10 cellular contexts compared by ENCODE assay signal in the genomic region with DNA sequence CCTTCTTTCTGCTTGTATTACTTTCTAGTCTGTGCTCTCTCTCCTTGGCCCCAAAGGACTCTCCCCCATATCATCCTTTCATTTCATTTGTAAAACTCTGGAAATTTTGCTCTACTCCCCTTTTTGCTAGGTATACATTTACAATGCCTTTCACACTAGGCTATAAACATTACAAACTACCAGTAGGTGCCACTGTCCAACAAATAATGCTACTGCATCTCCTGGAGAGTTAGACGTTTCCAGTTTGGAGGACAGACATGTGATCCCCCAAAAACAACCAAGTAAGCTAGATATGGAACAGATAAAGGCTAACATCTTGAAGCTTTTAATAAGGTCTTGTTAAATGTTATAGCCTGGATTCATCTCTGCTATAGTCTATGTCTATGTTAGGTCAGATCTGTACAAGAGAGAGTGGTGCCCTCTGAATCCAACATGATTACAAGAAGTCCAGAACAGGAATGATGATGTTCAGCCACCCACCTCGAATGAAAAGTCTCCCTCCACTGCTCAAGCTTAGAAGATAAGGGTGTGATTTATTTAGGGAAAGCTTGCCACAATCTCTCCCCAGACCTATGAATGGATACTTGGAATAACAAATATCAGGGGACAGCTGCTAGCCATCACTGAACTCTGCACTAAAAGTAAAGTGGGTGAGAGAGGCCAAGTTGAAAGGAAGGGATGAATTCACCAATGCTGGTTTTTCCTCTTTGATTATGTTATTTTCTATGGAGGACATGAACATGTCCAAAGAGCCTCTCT. TPM values are rescaled to one million over a fixed set of nuclear protein-coding genes. Genes with fewer than 3 reads are reported as not detected.
DNase-seq lines count a peak whose midpoint lies in the region; ATAC-seq and TF ChIP-seq lines count a peak whose summit lies in the region.
"Had no signal": no experiment of that assay in that cellular context is flagged by ENCODE, and none has a peak within 500 bp of the region (broad histone marks: within the 10 kb centered on the region; RNA-seq: fewer than 3 reads in every experiment).

No MANE protein-coding gene starts in this region.

- CTCF ChIA-PET in PC-9 (lab: Charles Lee) = interaction anchor here (0.7 kb wide), 1 partner anchor 605 kb away, joined by 4 read pairs; no protein-coding TSS in a partner anchor

- H3K36me3 ChIP-seq in PC-9 (ENCODE audit: low read depth) = no peaks in the 10 kb centered on the region; the same call in 1 of the 2 replicates

- no peaks in the 10 kb centered on the region for H3K27me3 ChIP-seq in PC-9 (ENCODE audit: insufficient read depth, low read depth)

- intact Hi-C loops in PC-9 (cut with micrococcal nuclease; ENCODE audit: unreplicated experiment) = loop anchor here (1.0 to 10.0 kb wide), 3 partner anchors 491 to 749 kb away; no protein-coding TSS in a partner anchor

- POLR2A ChIA-PET in PC-9 (lab: Charles Lee; ENCODE audit: unreplicated experiment) = no interaction called here

- no TSS peak for BruUV-seq in PC-9 (replicated peaks; lab: Mats Ljungman, UMichigan)

- no peak overlapping the region for H2AFZ ChIP-seq in PC-9

- TF ChIP-seq CTCF in PC-9 (conservative IDR thresholded peaks at IDR 0.05) (peak; percentile 33; the same call in 1 of the 2 replicates), fibroblast of the aortic adventitia (IDR thresholded peaks at IDR 0.05; ENCODE audit: insufficient read depth, low read length) (peak; percentile 21)

- H3K4me3 ChIP-seq in PC-9 = no peak overlapping the region
- H3K4me3 ChIP-seq in fibroblast of the aortic adventitia (ENCODE audit: low read depth, low read length) = no peak overlapping the region

- no peaks in the 10 kb centered on the region for H3K79me2 ChIP-seq in PC-9 (ENCODE audit: low read depth)

- H3K4me1 ChIP-seq in PC-9 (replicated peaks; ENCODE audit: insufficient read depth) = no peaks in the 10 kb centered on the region

- DNase-seq in PC-9 = peak in 1 of 2 experiments; percentile 4
- peak; percentile 51 for DNase-seq in fibroblast of the aortic adventitia (ENCODE audit: low read depth)
- DNase-seq in renal cortical epithelial cell (ENCODE audit: low read depth) = peak; percentile 17
- no peak for DNase-seq in CD1c-positive myeloid dendritic cell (ENCODE audit: extremely low spot score)
- DNase-seq in DMS153 treated with DMSO at 0.1 percent for 48 hours (lab: John Stamatoyannopoulos, UW; ENCODE audit: unreplicated experiment) = no peak
- DNase-seq in activated CD4-positive, alpha-beta T cell treated with anti-CD3 and anti-CD28 coated beads, Interleukin-2, amount 50 U/mL, for 1 hour = no peak
- DNase-seq: amygdala, hippocampal formation, retina had no signal

- H3K27ac ChIP-seq in PC-9 = no peak overlapping the region

- H4K20me1 ChIP-seq in PC-9 (ENCODE audit: insufficient read depth) = no peaks in the 10 kb centered on the region

- no peaks in the 10 kb centered on the region for H3K9me3 ChIP-seq in PC-9 (ENCODE audit: insufficient read depth, low read depth)

- H3F3A ChIP-seq in PC-9 (ENCODE audit: insufficient read depth, low read depth) = no peaks in the 10 kb centered on the region

- H3K4me2 ChIP-seq in PC-9 = no peak overlapping the region

- no peaks in the 10 kb centered on the region for H3K9me2 ChIP-seq in PC-9 (ENCODE audit: insufficient read depth)

- ATAC-seq in GM21619 (IDR thresholded peaks at IDR 0.05; ENCODE audit: unreplicated experiment) = peak; percentile 73

RNA-seq across cellular contexts. Expression of gene CBR4, which starts 14.3 kb away (rescaled TPM):
- total RNA-seq in PC-9 (2021) = 28.9 and 35.7 TPM in 2 replicates
- total RNA-seq in fibroblast of the aortic adventitia (ENCODE audit: low replicate concordance) = 23.4 and 34.6 TPM in 2 replicates
- total RNA-seq in renal cortical epithelial cell = 17.9 and 28.3 TPM in 2 replicates

Comparison
In these comparisons a context has a peak if more than half of its experiments do, and no peak if none do; other contexts are left out.
1. DNase-seq: peak in fibroblast of the aortic adventitia (single experiment) and renal cortical epithelial cell (single experiment); none in CD1c-positive myeloid dendritic cell (single experiment), DMS153 treated with DMSO at 0.1 percent for 48 hours (single experiment) and activated CD4-positive, alpha-beta T cell treated with anti-CD3 and anti-CD28 coated beads, Interleukin-2, amount 50 U/mL, for 1 hour (single experiment).